In the genomic region with DNA sequence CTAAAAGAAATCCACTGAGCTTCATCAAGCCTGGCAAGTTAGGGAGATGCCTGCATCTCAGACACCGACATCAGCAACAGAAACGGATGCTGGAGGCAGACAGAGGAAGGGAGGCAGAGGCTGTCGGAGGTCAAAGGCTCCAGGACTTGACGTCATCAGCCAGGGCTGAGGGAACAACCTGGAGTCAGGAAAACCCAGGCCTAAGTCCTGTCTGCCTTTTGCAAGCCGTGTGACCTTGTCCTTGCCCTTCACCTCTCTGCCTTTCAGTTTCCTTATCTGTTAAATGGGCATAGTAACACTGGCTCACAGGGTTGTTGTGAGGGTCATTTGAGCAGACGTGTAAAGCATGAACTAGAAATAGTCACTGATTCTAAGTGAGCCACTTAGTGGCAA, we compare ENCODE assay signal across 18 cellular contexts.
A peak's percentile ranks its signal among the peaks of the same experiment; 100 is the strongest.
DNase-seq lines count a peak whose midpoint lies in the region; ATAC-seq, FAIRE-seq and TF ChIP-seq lines count a peak whose summit lies in the region.
"Had no signal": no experiment of that assay in that cellular context is flagged by ENCODE, and none has a peak within 500 bp of the region (broad histone marks: within the 10 kb centered on the region; RNA-seq: fewer than 3 reads in every experiment).

No MANE protein-coding gene starts in this region.

- H2AFZ ChIP-seq in HepG2 (ENCODE audit: low read length) (no peak overlapping the region), OCI-LY7 (ENCODE audit: low read length) (no peak overlapping the region)
- H2AFZ ChIP-seq: GM23338 had no signal

- peak overlapping the region; percentile 5 for H3K27ac Mint-ChIP-seq in T-helper 17 cell
- H3K27ac Mint-ChIP-seq: GM23338 had no signal

- no peaks in the 10 kb centered on the region for H3K9me2 ChIP-seq in OCI-LY7 (ENCODE audit: insufficient read depth, low read length)

- H3K79me2 ChIP-seq in HepG2 (ENCODE audit: insufficient read depth, low read length) (no peaks in the 10 kb centered on the region), OCI-LY7 (ENCODE audit: insufficient read depth, low read depth, low read length) (no peaks in the 10 kb centered on the region)

- in situ Hi-C loops in HepG2 (cut with HindIII; ENCODE audit: extremely low pct_ligation_motif_present, low pct_unique_long_range_greater_than_20kb), result no loop called here

- TF ChIP-seq POLR2A in HepG2 (IDR thresholded peaks at IDR 0.05; ENCODE audit: insufficient read depth in 1 of 2, low read depth in 2 of 2, low read length in 2 of 2) (no peak), right lobe of liver (IDR thresholded peaks at IDR 0.05) (no peak), vagina (IDR thresholded peaks at IDR 0.05) (no peak)

- no peak overlapping the region for H3K4me3 Mint-ChIP-seq in T-helper 17 cell
- H3K4me3 Mint-ChIP-seq: CD4-positive, alpha-beta memory T cell; GM23338 had no signal

- BruUV-seq in HepG2 (replicated peaks; lab: Mats Ljungman, UMichigan) (no TSS peak), OCI-LY7 (replicated peaks; lab: Mats Ljungman, UMichigan) (no TSS peak)

- no peak for DNase-seq in HepG2 (ENCODE audit: low spot score)
- no peak for DNase-seq in right lobe of liver
- no peak for DNase-seq in T-helper 17 cell
- DNase-seq in mesenteric fat pad (ENCODE audit: low spot score), result peak; percentile 26
- DNase-seq in vagina (ENCODE audit: extremely low spot score in 2 of 2), result peak; percentile 28 to 32
- DNase-seq in OCI-LY7 (ENCODE audit: low spot score), result no peak
- DNase-seq in GF-D8 (lab: John Stamatoyannopoulos, UW), result no peak
- DNase-seq in effector CD8-positive, alpha-beta T cell (lab: John Stamatoyannopoulos, UW), result no peak
- DNase-seq: C1 segment of cervical spinal cord; Calu3; CD4-positive, alpha-beta memory T cell; COR-L47; DMS53; DMS79 treated with DMSO at 0.1 percent for 48 hours; HCEC 1CT had no signal

- POLR2A ChIA-PET in HepG2 (lab: Yijun Ruan, JAX), result no interaction called here
- POLR2A ChIA-PET in OCI-LY7 (lab: Charles Lee), result no interaction called here

- ATAC-seq in HepG2 (no peak), right lobe of liver (no peak), T-helper 17 cell (no peak)
- ATAC-seq: GM12878, GM23338 had no signal

- no peak for FAIRE-seq in HepG2 (lab: Jason Lieb, UNC)
- FAIRE-seq: GM12878, GM18507 had no signal

- H3K4me3 ChIP-seq in HepG2 (replicated peaks in 1 of 3; ENCODE audit: insufficient read depth in 1 of 3, low read depth in 2 of 3, low read length in 3 of 3) (no peak overlapping the region), right lobe of liver (no peak overlapping the region), vagina (no peak overlapping the region), OCI-LY7 (ENCODE audit: low read depth, low read length, poor library complexity, severe bottlenecking) (no peak overlapping the region)
- H3K4me3 ChIP-seq: GM12878, GM23338 had no signal

- no peak overlapping the region for H3K9ac ChIP-seq in HepG2 (ENCODE audit: insufficient read depth, low read depth, low read length)

- WGBS in HepG2 (ENCODE audit: low lambda C conversion rate), result 2% methylated on average over 6 of the region's 6 CpGs
- WGBS in right lobe of liver (ENCODE audit: insufficient coverage, low coverage, low lambda C conversion rate, missing lambda C conversion rate), result 51% methylated on average over 5 of the region's 6 CpGs

- H4K20me1 ChIP-seq in HepG2 (ENCODE audit: insufficient read depth, low read length), result no peaks in the 10 kb centered on the region
- no peaks in the 10 kb centered on the region for H4K20me1 ChIP-seq in OCI-LY7 (ENCODE audit: insufficient read depth, low read length)

- no peak for TF ChIP-seq EP300 in HepG2 (IDR thresholded peaks at IDR 0.05; ENCODE audit: low read depth in 2 of 2, low read length in 2 of 2)
- no peak for TF ChIP-seq EP300 in HepG2 (CRISPR knock-in tag; IDR thresholded peaks at IDR 0.05; ENCODE audit: borderline replicate concordance)

- H3K4me2 ChIP-seq in HepG2 (ENCODE audit: low read depth, low read length) (no peak overlapping the region), OCI-LY7 (ENCODE audit: low read length) (no peak overlapping the region)
- H3K4me2 ChIP-seq: GM23338 had no signal

- H3K4me1 ChIP-seq in HepG2 (ENCODE audit: insufficient read depth, low read length) (no peaks in the 10 kb centered on the region), right lobe of liver (no peaks in the 10 kb centered on the region), vagina (no peaks in the 10 kb centered on the region), OCI-LY7 (ENCODE audit: insufficient read depth, low read length, poor library complexity, severe bottlenecking) (no peaks in the 10 kb centered on the region)

- peaks cover 3% of the 10 kb centered on the region for H3K4me1 Mint-ChIP-seq in T-helper 17 cell
- H3K4me1 Mint-ChIP-seq: GM23338 had no signal

- H3K27me3 Mint-ChIP-seq in T-helper 17 cell, result no peaks in the 10 kb centered on the region
- H3K27me3 Mint-ChIP-seq: CD4-positive, alpha-beta memory T cell had no signal

- no peak for TF ChIP-seq RAD21 in HepG2 (CRISPR knock-in tag; IDR thresholded peaks at IDR 0.05)

- intact Hi-C loops in HepG2 (cut with micrococcal nuclease; ENCODE audit: unreplicated experiment), result no loop called here
- intact Hi-C loops in right lobe of liver (cut with DNase I), result no loop called here
- intact Hi-C loops in vagina (cut with DNase I), result no loop called here
- intact Hi-C loops in OCI-LY7 (cut with micrococcal nuclease; ENCODE audit: unreplicated experiment), result no loop called here

- H3K27ac ChIP-seq in HepG2 (ENCODE audit: extremely low read length, insufficient read depth, low read length) (no peak overlapping the region), right lobe of liver (no peak overlapping the region), vagina (no peak overlapping the region), OCI-LY7 (ENCODE audit: low read depth, low read length, poor library complexity, severe bottlenecking) (no peak overlapping the region)

- H3K36me3 ChIP-seq in HepG2 (replicated peaks in 1 of 2; ENCODE audit: control insufficient read depth in 1 of 2, insufficient read depth in 2 of 2, low read length in 2 of 2) (no peaks in the 10 kb centered on the region), right lobe of liver (no peaks in the 10 kb centered on the region), vagina (no peaks in the 10 kb centered on the region), OCI-LY7 (ENCODE audit: insufficient read depth, low read length) (no peaks in the 10 kb centered on the region)

- H3K27me3 ChIP-seq in HepG2 (ENCODE audit: control insufficient read depth in 1 of 2, insufficient read depth in 2 of 2, low read length in 2 of 2), result no peaks in the 10 kb centered on the region; a peak in 2 of 5 replicates
- H3K27me3 ChIP-seq in right lobe of liver, result no peaks in the 10 kb centered on the region
- no peaks in the 10 kb centered on the region for H3K27me3 ChIP-seq in vagina

- CTCF ChIA-PET in HepG2 (lab: Yijun Ruan, JAX; ENCODE audit: low intra/inter-chr PET ratio, low total read pairs), result no interaction called here
- CTCF ChIA-PET in OCI-LY7 (lab: Charles Lee; ENCODE audit: unreplicated experiment), result no interaction called here

- TF ChIP-seq CTCF in HepG2 (CRISPR knock-in tag; IDR thresholded peaks at IDR 0.05) (no peak), right lobe of liver (IDR thresholded peaks at IDR 0.05) (no peak), vagina (IDR thresholded peaks at IDR 0.05) (no peak), OCI-LY7 (conservative IDR thresholded peaks at IDR 0.05; ENCODE audit: low read length) (no peak)

- H3K9me3 ChIP-seq in HepG2 (ENCODE audit: low read length), result no peaks in the 10 kb centered on the region
- no peaks in the 10 kb centered on the region for H3K9me3 ChIP-seq in right lobe of liver
- no peaks in the 10 kb centered on the region for H3K9me3 ChIP-seq in T-helper 17 cell (ENCODE audit: control insufficient read depth, low read length, poor library complexity, severe bottlenecking)
- no peaks in the 10 kb centered on the region for H3K9me3 ChIP-seq in vagina
- H3K9me3 ChIP-seq in OCI-LY7 (ENCODE audit: low read length), result no peaks in the 10 kb centered on the region

- peaks cover 3% of the 10 kb centered on the region for H3K36me3 Mint-ChIP-seq in T-helper 17 cell (ENCODE audit: low read depth)

TF ChIP-seq in HepG2, 621 proteins besides CTCF, POLR2A, EP300 and RAD21 (continues in another document):
- TF ChIP-seq NFIB (CRISPR knock-in tag; IDR thresholded peaks at IDR 0.05; ENCODE audit: borderline replicate concordance), result no peak
- no peak for TF ChIP-seq SNAI1 (CRISPR knock-in tag; IDR thresholded peaks at IDR 0.05; ENCODE audit: borderline replicate concordance)
- TF ChIP-seq ZNF251 (CRISPR knock-in tag; IDR thresholded peaks at IDR 0.05), result no peak
- TF ChIP-seq, protein P1, sequence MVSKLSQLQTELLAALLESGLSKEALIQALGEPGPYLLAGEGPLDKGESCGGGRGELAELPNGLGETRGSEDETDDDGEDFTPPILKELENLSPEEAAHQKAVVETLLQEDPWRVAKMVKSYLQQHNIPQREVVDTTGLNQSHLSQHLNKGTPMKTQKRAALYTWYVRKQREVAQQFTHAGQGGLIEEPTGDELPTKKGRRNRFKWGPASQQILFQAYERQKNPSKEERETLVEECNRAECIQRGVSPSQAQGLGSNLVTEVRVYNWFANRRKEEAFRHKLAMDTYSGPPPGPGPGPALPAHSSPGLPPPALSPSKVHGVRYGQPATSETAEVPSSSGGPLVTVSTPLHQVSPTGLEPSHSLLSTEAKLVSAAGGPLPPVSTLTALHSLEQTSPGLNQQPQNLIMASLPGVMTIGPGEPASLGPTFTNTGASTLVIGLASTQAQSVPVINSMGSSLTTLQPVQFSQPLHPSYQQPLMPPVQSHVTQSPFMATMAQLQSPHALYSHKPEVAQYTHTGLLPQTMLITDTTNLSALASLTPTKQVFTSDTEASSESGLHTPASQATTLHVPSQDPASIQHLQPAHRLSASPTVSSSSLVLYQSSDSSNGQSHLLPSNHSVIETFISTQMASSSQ (IDR thresholded peaks at IDR 0.05; ENCODE audit: low read depth), result no peak
- TF ChIP-seq, protein P1 (CRISPR knock-in tag; IDR thresholded peaks at IDR 0.05; ENCODE audit: borderline replicate concordance), result no peak
- no peak for TF ChIP-seq KLF15 (CRISPR knock-in tag; IDR thresholded peaks at IDR 0.05; ENCODE audit: borderline replicate concordance)

Comparison
In these comparisons a context has a peak if more than half of its experiments do, and no peak if none do; other contexts are left out.
1. DNase-seq: peak in mesenteric fat pad (single experiment) and vagina (2 of 2); none in HepG2 (single experiment), right lobe of liver (0 of 3), T-helper 17 cell (0 of 3), OCI-LY7 (single experiment), GF-D8 (single experiment) and effector CD8-positive, alpha-beta T cell (single experiment).